ENCODE assay signal across 8 cellular contexts in genomic region chr9:127423591-127423933, GRCh38. TPM values are rescaled to one million over a fixed set of nuclear protein-coding genes. Genes with fewer than 3 reads are reported as not detected.
DNase-seq lines count a peak whose midpoint lies in the region; ATAC-seq and TF ChIP-seq lines count a peak whose summit lies in the region.

No MANE protein-coding gene starts in this region.

- H3K27ac Mint-ChIP-seq in CD14-positive monocyte (peak overlapping the region; percentile 92 to 98 (median 96)), nephron progenitor cell (peak overlapping the region; percentile 99)

- H3K36me3 Mint-ChIP-seq in CD14-positive monocyte = peaks cover 10 to 16% of the 10 kb centered on the region in 2 donors
- peaks cover 10% of the 10 kb centered on the region for H3K36me3 Mint-ChIP-seq in nephron progenitor cell (ENCODE audit: low read depth)

- H3K27me3 Mint-ChIP-seq in CD14-positive monocyte (ENCODE audit: low read depth in 3 of 3) (peaks cover 0 to 2% (median 2%) of the 10 kb centered on the region in 3 donors), nephron progenitor cell (ENCODE audit: low read depth, poor library complexity) (peaks cover 7% of the 10 kb centered on the region)

- no peaks in the 10 kb centered on the region for H3K9me3 Mint-ChIP-seq in CD14-positive monocyte
- no peaks in the 10 kb centered on the region for H3K9me3 Mint-ChIP-seq in nephron progenitor cell

- no peak for DNase-seq in CD14-positive monocyte (ENCODE audit: low spot score)
- DNase-seq in effector memory CD4-positive, alpha-beta T cell = no peak
- no peak for DNase-seq in nephron progenitor cell
- no peak for DNase-seq in activated effector memory CD4-positive, alpha-beta T cell treated with Interleukin-2 at 50 U/mL for 16 hours
- DNase-seq in H4 (ENCODE audit: low spot score) = no peak
- no peak for DNase-seq in NCI-H1694 (lab: John Stamatoyannopoulos, UW)

- H3K27me3 ChIP-seq in effector memory CD4-positive, alpha-beta T cell (replicated peaks; ENCODE audit: control insufficient read depth, insufficient read depth, low read length, poor library complexity, severe bottlenecking) = no peaks in the 10 kb centered on the region

- intact Hi-C loops in CD14-positive monocyte (cut with micrococcal nuclease) = no loop called here

- no peaks in the 10 kb centered on the region for H3K9me3 ChIP-seq in KOPT-K1 (ENCODE audit: insufficient read depth, low read length, poor library complexity, severe bottlenecking)
- H3K9me3 ChIP-seq in effector memory CD4-positive, alpha-beta T cell (ENCODE audit: control insufficient read depth, low read length) = no peaks in the 10 kb centered on the region

- no peak for ATAC-seq in HG02610 (IDR thresholded peaks at IDR 0.05; ENCODE audit: unreplicated experiment)

- H3K4me3 Mint-ChIP-seq in CD14-positive monocyte (peak overlapping the region; percentile 96 to 99), nephron progenitor cell (peak overlapping the region; percentile 99)

- TF ChIP-seq CTCF in CD14-positive monocyte (IDR thresholded peaks at IDR 0.05) (no peak), nephron progenitor cell (IDR thresholded peaks at IDR 0.05) (no peak)

- H3K4me1 ChIP-seq in effector memory CD4-positive, alpha-beta T cell (ENCODE audit: control insufficient read depth, insufficient read depth, low read length, poor library complexity, severe bottlenecking) = peaks cover 7% of the 10 kb centered on the region

- H3K27ac ChIP-seq in KOPT-K1 (ENCODE audit: low read depth, low read length, poor library complexity, severe bottlenecking) = peak overlapping the region; percentile 85
- H3K27ac ChIP-seq in effector memory CD4-positive, alpha-beta T cell (ENCODE audit: insufficient read depth, low read length, poor library complexity, severe bottlenecking) = peak overlapping the region; percentile 72

- peak overlapping the region; percentile 96 for H3K4me3 ChIP-seq in effector memory CD4-positive, alpha-beta T cell (ENCODE audit: insufficient read depth, low read depth, low read length, poor library complexity, severe bottlenecking)

- H3K4me1 Mint-ChIP-seq in CD14-positive monocyte (peaks cover 45% of the 10 kb centered on the region), nephron progenitor cell (peaks cover 50% of the 10 kb centered on the region)

- H3K36me3 ChIP-seq in KOPT-K1 (ENCODE audit: insufficient read depth, low read length) = peaks cover 3% of the 10 kb centered on the region
- no peaks in the 10 kb centered on the region for H3K36me3 ChIP-seq in effector memory CD4-positive, alpha-beta T cell (ENCODE audit: control insufficient read depth, insufficient read depth, low read length)

RNA-seq across cellular contexts. Expression of gene ZNF79, which starts 0.6 kb away (rescaled TPM):
- 1 to 10 TPM; 1.4 to 2.0 TPM for polyA plus RNA-seq in CD14-positive monocyte
- 6.1 and 7.0 TPM in 2 replicates for total RNA-seq in H4 (2014; rRNA removed; shearing (Covaris generic))

RNA-seq across cellular contexts. Expression of gene SLC2A8, which starts 26.6 kb away (rescaled TPM):
- polyA plus RNA-seq in CD14-positive monocyte = 1 to 10 TPM; 6.6 to 8.7 TPM
- 8.4 and 8.7 TPM in 2 replicates for total RNA-seq in H4 (2014; rRNA removed; shearing (Covaris generic))

RNA-seq across cellular contexts. Expression of gene RPL12, which starts 27.6 kb away (rescaled TPM):
- 100 to 1,000 TPM; 417 to 490 TPM for polyA plus RNA-seq in CD14-positive monocyte
- total RNA-seq in H4 (2014; rRNA removed; shearing (Covaris generic)) = 2,219 and 2,463 TPM in 2 replicates

RNA-seq across cellular contexts. Expression of gene LRSAM1, which starts 27.7 kb away (rescaled TPM):
- polyA plus RNA-seq in CD14-positive monocyte = 1 to 10 TPM; 6.0 to 8.2 TPM
- 2.6 and 5.7 TPM in 2 replicates for total RNA-seq in H4 (2014; rRNA removed; shearing (Covaris generic))
